In genomic region chr10:113316506-113316905, GRCh38 we compare ENCODE assay signal across 16 cellular contexts.
"Had no signal": no experiment of that assay in that cellular context is flagged by ENCODE, and none has a peak within 500 bp of the region (broad histone marks: within the 10 kb centered on the region; RNA-seq: fewer than 3 reads in every experiment).

No MANE protein-coding gene starts in this region.

- H3K9me3 ChIP-seq: adrenal gland, ascending aorta, breast epithelium, esophagus squamous epithelium, lower lobe of right lung, thyroid gland, upper lobe of right lung had no signal

- H3K27me3 ChIP-seq: adrenal gland, ascending aorta, breast epithelium, thyroid gland, upper lobe of right lung had no signal

- H3K36me3 ChIP-seq: adrenal gland, ascending aorta, breast epithelium, esophagus squamous epithelium, lower lobe of right lung, thyroid gland, upper lobe of right lung had no signal

- H3K4me3 ChIP-seq: adrenal gland, ascending aorta, breast epithelium, coronary artery, esophagus squamous epithelium, lower lobe of right lung, thyroid gland, upper lobe of right lung had no signal

- H3K27ac ChIP-seq: adrenal gland, ascending aorta, breast epithelium, coronary artery, esophagus squamous epithelium, lower lobe of right lung, thyroid gland, upper lobe of right lung had no signal

- DNase-seq: activated CD8-positive, alpha-beta memory T cell treated with anti-CD3 and anti-CD28 coated beads, Interleukin-2, amount 50 U/mL, for 48 hours; activated naive CD4-positive, alpha-beta T cell; activated T-cell treated with anti-CD3 and anti-CD28 coated beads, Interleukin-2, amount 50 U/mL, for 4 hours; adrenal gland; esophagus squamous epithelium; immature natural killer cell; lower lobe of right lung; naive B cell; retina; substantia nigra; thyroid gland; upper lobe of right lung had no signal

- H3K4me1 ChIP-seq: adrenal gland, ascending aorta, breast epithelium, esophagus squamous epithelium, thyroid gland, upper lobe of right lung had no signal

- ATAC-seq: activated T-cell treated with anti-CD3 and anti-CD28 coated beads, Interleukin-2, amount 50 U/mL, for 4 hours; left lobe of liver; lower lobe of right lung; upper lobe of right lung had no signal
